Comparison of ENCODE assay signal across 16 cellular contexts in genomic region chr4:129583868-129584267, GRCh38.
DNase-seq lines count a peak whose midpoint lies in the region; ATAC-seq lines count a peak whose summit lies in the region.
"Had no signal": no experiment of that assay in that cellular context is flagged by ENCODE, and none has a peak within 500 bp of the region (broad histone marks: within the 10 kb centered on the region; RNA-seq: fewer than 3 reads in every experiment).

No MANE protein-coding gene starts in this region.

- intact Hi-C loops in left ventricle myocardium superior (cut with micrococcal nuclease), result no loop called here
- intact Hi-C loops in naive thymus-derived CD4-positive, alpha-beta T cell (cut with micrococcal nuclease), result no loop called here

- no peak overlapping the region for H3K27ac Mint-ChIP-seq in naive thymus-derived CD4-positive, alpha-beta T cell

- peaks cover 0 to 5% (median 0%) of the 10 kb centered on the region in 5 donors for H3K27me3 Mint-ChIP-seq in naive thymus-derived CD4-positive, alpha-beta T cell
- H3K27me3 Mint-ChIP-seq: central memory CD8-positive, alpha-beta T cell had no signal

- peaks cover 0 to 24% (median 3%) of the 10 kb centered on the region in 11 donors for H3K9me3 Mint-ChIP-seq in naive thymus-derived CD4-positive, alpha-beta T cell

- no peaks in the 10 kb centered on the region for H3K36me3 Mint-ChIP-seq in naive thymus-derived CD4-positive, alpha-beta T cell

- H3K4me1 Mint-ChIP-seq in naive thymus-derived CD4-positive, alpha-beta T cell, result no peaks in the 10 kb centered on the region
- H3K4me1 Mint-ChIP-seq: central memory CD8-positive, alpha-beta T cell had no signal

- H3K4me1 ChIP-seq in naive thymus-derived CD4-positive, alpha-beta T cell (ENCODE audit: control insufficient read depth in 2 of 2, insufficient read depth in 2 of 2, low read length in 2 of 2), result no peaks in the 10 kb centered on the region
- H3K4me1 ChIP-seq: Caco-2 had no signal

- POLR2A ChIA-PET in naive thymus-derived CD4-positive, alpha-beta T cell (lab: Charles Lee), result no interaction called here

- no peak overlapping the region for H3K27ac ChIP-seq in naive thymus-derived CD4-positive, alpha-beta T cell (ENCODE audit: low read depth, low read length)

- no peak overlapping the region for H3K4me3 ChIP-seq in naive thymus-derived CD4-positive, alpha-beta T cell (ENCODE audit: low read length)
- H3K4me3 ChIP-seq: lung had no signal

- CTCF ChIA-PET in naive thymus-derived CD4-positive, alpha-beta T cell (lab: Charles Lee), result no interaction called here

- H3K9me3 ChIP-seq in naive thymus-derived CD4-positive, alpha-beta T cell (ENCODE audit: control insufficient read depth in 2 of 3, low read length in 3 of 3), result no peaks in the 10 kb centered on the region
- H3K9me3 ChIP-seq: Caco-2 had no signal

- H3K27me3 ChIP-seq in naive thymus-derived CD4-positive, alpha-beta T cell (ENCODE audit: control insufficient read depth in 2 of 2, insufficient read depth in 2 of 2, low read length in 2 of 2), result no peaks in the 10 kb centered on the region

- no peaks in the 10 kb centered on the region for H3K36me3 ChIP-seq in naive thymus-derived CD4-positive, alpha-beta T cell (ENCODE audit: control insufficient read depth in 2 of 3, insufficient read depth in 3 of 3, low read length in 3 of 3)

- peak; percentile 96 for ATAC-seq in left ventricle myocardium superior
- ATAC-seq in naive thymus-derived CD4-positive, alpha-beta T cell, result no peak

- peak; percentile 13 for DNase-seq in SKM-1 treated with dmso at 0.1 percent for 144 hours (lab: John Stamatoyannopoulos, UW; ENCODE audit: unreplicated experiment)
- no peak for DNase-seq in SKM-1 (lab: John Stamatoyannopoulos, UW; ENCODE audit: unreplicated experiment)
- DNase-seq in amniotic epithelial cell (ENCODE audit: low read depth), result peak; percentile 9
- DNase-seq in left ventricle myocardium superior, result no peak
- no peak for DNase-seq in activated CD4-positive, alpha-beta T cell treated with anti-CD3 and anti-CD28 coated beads, Interleukin-2, amount 50 U/mL, for 4 hours
- DNase-seq in mucosa of gallbladder (ENCODE audit: low spot score), result no peak
- no peak for DNase-seq in NCI-H345 treated with DMSO at 0.1 percent for 48 hours (lab: John Stamatoyannopoulos, UW; ENCODE audit: unreplicated experiment)
- no peak for DNase-seq in naive thymus-derived CD4-positive, alpha-beta T cell
- DNase-seq: 8988T; activated naive CD4-positive, alpha-beta T cell treated with Interleukin-2 at 50 U/mL for 16 hours; Caco-2; NCI-H146; NCI-H524; stimulated activated CD4-positive, alpha-beta T cell treated with anti-CD3 and anti-CD28 coated beads, Interleukin-12 subunit alpha, Interleukin-12 subunit beta, amount 100 ng/mL, for 4 hours had no signal

- no peak overlapping the region for H3K4me3 Mint-ChIP-seq in naive thymus-derived CD4-positive, alpha-beta T cell
- H3K4me3 Mint-ChIP-seq: central memory CD8-positive, alpha-beta T cell had no signal

Comparison
In these comparisons a context has a peak if more than half of its experiments do, and no peak if none do; other contexts are left out.
1. DNase-seq: peak in SKM-1 treated with dmso at 0.1 percent for 144 hours (single experiment) and amniotic epithelial cell (single experiment); none in SKM-1 (single experiment), left ventricle myocardium superior (single experiment), activated CD4-positive, alpha-beta T cell treated with anti-CD3 and anti-CD28 coated beads, Interleukin-2, amount 50 U/mL, for 4 hours (0 of 2), mucosa of gallbladder (single experiment), NCI-H345 treated with DMSO at 0.1 percent for 48 hours (single experiment) and naive thymus-derived CD4-positive, alpha-beta T cell (0 of 9).